ENCODE assay signal across 16 cellular contexts in genomic region chr13:51704399-51705306, GRCh38.
A peak's percentile ranks its signal among the peaks of the same experiment; 100 is the strongest.
DNase-seq lines count a peak whose midpoint lies in the region; ATAC-seq lines count a peak whose summit lies in the region.
"Had no signal": no experiment of that assay in that cellular context is flagged by ENCODE, and none has a peak within 500 bp of the region (broad histone marks: within the 10 kb centered on the region; RNA-seq: fewer than 3 reads in every experiment).

No MANE protein-coding gene starts in this region.

- no peaks in the 10 kb centered on the region for H3K9me3 ChIP-seq in trophoblast cell (ENCODE audit: insufficient read depth, low read depth, low read length)
- H3K9me3 ChIP-seq: A549, pancreas had no signal

- intact Hi-C loops in activated CD4-positive, alpha-beta T cell treated with anti-CD3 and anti-CD28 coated beads, Interleukin-2, amount 10 ng/mL, durations not matched to agents 24 days and 14 days (cut with micrococcal nuclease): no loop called here

- H3K4ac ChIP-seq in trophoblast cell (ENCODE audit: low read depth, low read length): no peak overlapping the region

- no peak overlapping the region for H2BK120ac ChIP-seq in trophoblast cell (ENCODE audit: insufficient read depth, low read length, poor library complexity)

- H3K4me3 Mint-ChIP-seq in activated CD4-positive, alpha-beta T cell treated with anti-CD3 and anti-CD28 coated beads, Interleukin-2, amount 10 ng/mL, durations not matched to agents 24 days and 14 days: no peak overlapping the region
- H3K4me3 Mint-ChIP-seq: activated naive CD4-positive, alpha-beta T cell treated with anti-CD3 and anti-CD28 coated beads, Interleukin-2, amount 50 U/mL, for 24 hours had no signal

- H3K27ac ChIP-seq in trophoblast cell (ENCODE audit: low read depth, low read length): no peak overlapping the region
- H3K27ac ChIP-seq: A549, pancreas, SK-N-MC had no signal

- H3K36me3 ChIP-seq in trophoblast cell (ENCODE audit: control insufficient read depth in 1 of 2, insufficient read depth in 2 of 2, low read length in 2 of 2): peaks cover 0 to 4% of the 10 kb centered on the region in 2 experiments
- H3K36me3 ChIP-seq in H7 (replicated peaks; ENCODE audit: control insufficient read depth, insufficient read depth, low read length): peaks cover 2% of the 10 kb centered on the region
- H3K36me3 ChIP-seq: pancreas had no signal

- H3K79me2 ChIP-seq in trophoblast cell (ENCODE audit: control insufficient read depth, insufficient read depth, low read length, poor library complexity): no peaks in the 10 kb centered on the region

- H3K9me3 Mint-ChIP-seq in activated CD4-positive, alpha-beta T cell treated with anti-CD3 and anti-CD28 coated beads, Interleukin-2, amount 10 ng/mL, durations not matched to agents 24 days and 14 days: peaks cover 8% of the 10 kb centered on the region

- no peak overlapping the region for H2AFZ ChIP-seq in trophoblast cell (ENCODE audit: insufficient read depth, low read length, poor library complexity)

- H3K9ac ChIP-seq in trophoblast cell (ENCODE audit: low read length): no peak overlapping the region

- no peak overlapping the region for H4K12ac ChIP-seq in trophoblast cell (ENCODE audit: low read depth, low read length)

- H4K91ac ChIP-seq in trophoblast cell (ENCODE audit: low read depth, low read length): no peak overlapping the region

- no peak overlapping the region for H4K8ac ChIP-seq in trophoblast cell (ENCODE audit: low read depth, low read length)

- H3K79me1 ChIP-seq in trophoblast cell (ENCODE audit: low read length): no peaks in the 10 kb centered on the region

- H3K4me1 ChIP-seq in trophoblast cell (ENCODE audit: control insufficient read depth in 1 of 2, insufficient read depth in 2 of 2, low read length in 2 of 2): no peaks in the 10 kb centered on the region
- H3K4me1 ChIP-seq: A549, pancreas had no signal

- H3K27ac Mint-ChIP-seq in activated CD4-positive, alpha-beta T cell treated with anti-CD3 and anti-CD28 coated beads, Interleukin-2, amount 10 ng/mL, durations not matched to agents 24 days and 14 days: peak overlapping the region; percentile 19
- H3K27ac Mint-ChIP-seq: activated naive CD4-positive, alpha-beta T cell treated with anti-CD3 and anti-CD28 coated beads, Interleukin-2, amount 50 U/mL, for 24 hours had no signal

- H2BK12ac ChIP-seq in trophoblast cell (ENCODE audit: low read length): no peak overlapping the region

- H3K4me1 Mint-ChIP-seq in activated CD4-positive, alpha-beta T cell treated with anti-CD3 and anti-CD28 coated beads, Interleukin-2, amount 10 ng/mL, durations not matched to agents 24 days and 14 days: no peaks in the 10 kb centered on the region
- H3K4me1 Mint-ChIP-seq: activated naive CD4-positive, alpha-beta T cell treated with anti-CD3 and anti-CD28 coated beads, Interleukin-2, amount 50 U/mL, for 24 hours had no signal

- no peaks in the 10 kb centered on the region for H3K27me3 Mint-ChIP-seq in activated CD4-positive, alpha-beta T cell treated with anti-CD3 and anti-CD28 coated beads, Interleukin-2, amount 10 ng/mL, durations not matched to agents 24 days and 14 days
- H3K27me3 Mint-ChIP-seq: activated naive CD4-positive, alpha-beta T cell treated with anti-CD3 and anti-CD28 coated beads, Interleukin-2, amount 50 U/mL, for 24 hours had no signal

- no peak overlapping the region for H2AK5ac ChIP-seq in trophoblast cell (ENCODE audit: low read length)

- peak overlapping the region; percentile 31 for H2BK5ac ChIP-seq in trophoblast cell (ENCODE audit: low read depth, low read length, poor library complexity)

- H3K18ac ChIP-seq in trophoblast cell (ENCODE audit: low read length): no peak overlapping the region

- no peak overlapping the region for H3K4me3 ChIP-seq in trophoblast cell (ENCODE audit: low read depth, low read length)
- no peak overlapping the region for H3K4me3 ChIP-seq in H7 (ENCODE audit: insufficient read depth, low read depth, low read length)
- H3K4me3 ChIP-seq: A549, pancreas, SK-N-MC had no signal

- H3K27me3 ChIP-seq in trophoblast cell (ENCODE audit: insufficient read depth, low read length) (no peaks in the 10 kb centered on the region), H7 (ENCODE audit: control insufficient read depth, insufficient read depth, low read length) (no peaks in the 10 kb centered on the region)
- H3K27me3 ChIP-seq: pancreas had no signal

- no peak overlapping the region for H3K14ac ChIP-seq in trophoblast cell (ENCODE audit: low read length)

- H3K23ac ChIP-seq in trophoblast cell (ENCODE audit: low read length): no peak overlapping the region

- peak; percentile 72 for ATAC-seq in GM21737 (IDR thresholded peaks at IDR 0.05; ENCODE audit: unreplicated experiment)
- ATAC-seq in HG03378 (IDR thresholded peaks at IDR 0.05; ENCODE audit: unreplicated experiment): peak; percentile 88
- ATAC-seq: A549, left lobe of liver, pancreas had no signal

- H3K36me3 Mint-ChIP-seq in activated CD4-positive, alpha-beta T cell treated with anti-CD3 and anti-CD28 coated beads, Interleukin-2, amount 10 ng/mL, durations not matched to agents 24 days and 14 days (ENCODE audit: low read depth): peaks cover 16% of the 10 kb centered on the region

- DNase-seq in activated CD4-positive, alpha-beta T cell treated with anti-CD3 and anti-CD28 coated beads, Interleukin-2, amount 10 ng/mL, durations not matched to agents 24 days and 14 days: no peak
- no peak for DNase-seq in activated CD4-positive, alpha-beta T cell treated with anti-CD3 and anti-CD28 coated beads, Interleukin-2, amount 50 U/mL, for 48 hours
- no peak for DNase-seq in trophoblast cell
- no peak for DNase-seq in H7
- DNase-seq in HuH-7.5 (ENCODE audit: low spot score): no peak
- DNase-seq in activated CD4-positive, alpha-beta T cell treated with anti-CD3 and anti-CD28 coated beads for 1 hour: no peak
- DNase-seq: foreskin melanocyte; NCI-H345; pancreas; stimulated activated CD4-positive, alpha-beta T cell treated with anti-CD3 and anti-CD28 coated beads, Interleukin-2, amount 100 ng/mL, for 48 hours had no signal

- no peak overlapping the region for H3K4me2 ChIP-seq in trophoblast cell (ENCODE audit: low read length)
- H3K4me2 ChIP-seq: A549 had no signal

- WGBS in trophoblast cell (ENCODE audit: extremely low coverage, insufficient coverage, insufficient read length): no CpG with 5 or more reads among the region's 3 CpGs
